Comparison of ENCODE assay signal across 11 cellular contexts in the genomic region with DNA sequence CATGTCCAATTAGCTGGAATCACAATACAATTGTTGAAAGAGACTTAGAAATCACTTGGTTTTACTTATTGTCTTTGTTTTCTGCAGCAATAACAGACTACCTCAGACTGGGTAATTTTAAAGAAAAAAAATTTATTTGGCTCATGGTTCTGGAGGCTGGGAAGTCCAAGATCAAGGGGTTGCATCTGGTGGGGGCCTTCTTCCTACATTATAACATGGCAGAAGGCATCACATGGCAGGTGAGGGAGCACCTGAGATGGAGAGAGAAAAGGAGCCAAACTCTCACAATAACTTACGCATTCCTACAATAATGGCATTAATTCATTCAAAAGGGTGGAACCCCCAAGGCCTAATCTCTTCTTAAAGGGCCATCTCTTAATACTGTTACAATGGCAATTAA. TPM values are rescaled to one million over a fixed set of nuclear protein-coding genes. Genes with fewer than 3 reads are reported as not detected.
"Had no signal": no experiment of that assay in that cellular context is flagged by ENCODE, and none has a peak within 500 bp of the region (broad histone marks: within the 10 kb centered on the region; RNA-seq: fewer than 3 reads in every experiment).

No MANE protein-coding gene starts in this region.

- H3K4me1 ChIP-seq: HAP-1 had no signal

- H3K4me3 ChIP-seq: GM23248, GM23338, HAP-1 had no signal

- H3K9me3 ChIP-seq: HAP-1 had no signal

- H3K27ac ChIP-seq: GM23248 had no signal

- H2AFZ ChIP-seq: GM23248, GM23338 had no signal

- DNase-seq: GM23248, GOT3, H7, H9, HCEC 1CT, HFFc6 had no signal

- FAIRE-seq: H1, H54 had no signal

- H3K4me2 ChIP-seq: GM23338 had no signal

- H3K36me3 ChIP-seq: HAP-1 had no signal

- H3K9ac ChIP-seq: GM23248 had no signal

- ATAC-seq: GM23338, HCT116 had no signal

RNA-seq across cellular contexts. Expression of gene KLHL14, which starts 37.5 kb away (rescaled TPM):
- total RNA-seq: GM23248, HFFc6 had no signal
- polyA plus RNA-seq: GM23248 had no signal
